9 cellular contexts compared by ENCODE assay signal in genomic region chr1:109687641-109688499, GRCh38. TPM values are rescaled to one million over a fixed set of nuclear protein-coding genes. Genes with fewer than 3 reads are reported as not detected.
DNase-seq lines count a peak whose midpoint lies in the region; ATAC-seq and TF ChIP-seq lines count a peak whose summit lies in the region.
"Had no signal": no experiment of that assay in that cellular context is flagged by ENCODE, and none has a peak within 500 bp of the region (broad histone marks: within the 10 kb centered on the region; RNA-seq: fewer than 3 reads in every experiment).

Gene GSTM1, plus strand, starts transcription at chr1:109687817. Its CDS starts 57 bp downstream, at chr1:109687874.

- peaks cover 22% of the 10 kb centered on the region for H3K4me1 Mint-ChIP-seq in activated CD4-positive, alpha-beta T cell treated with anti-CD3 and anti-CD28 coated beads, Interleukin-2, amount 10 ng/mL, durations not matched to agents 7 days and 5 days
- no peaks in the 10 kb centered on the region for H3K4me1 Mint-ChIP-seq in type B pancreatic cell (ENCODE audit: unreplicated experiment)
- no peaks in the 10 kb centered on the region for H3K4me1 Mint-ChIP-seq in WTC11

- no peaks in the 10 kb centered on the region for H3K9me3 ChIP-seq in iPS-18a (ENCODE audit: control insufficient read depth, low read depth, low read length)

- no peak within 1 kb of the TSS for H3K27ac ChIP-seq in iPS-18a (ENCODE audit: low read length)

- DNase-seq in activated T-cell treated with anti-CD3 and anti-CD28 coated beads, Interleukin-2, amount 50 U/mL, for 1 hour, result peak; percentile 89
- no peak for DNase-seq in activated T-cell treated with anti-CD3 and anti-CD28 coated beads for 4 hours
- peak; percentile 89 for DNase-seq in activated CD4-positive, alpha-beta T cell treated with anti-CD3 and anti-CD28 coated beads, Interleukin-2, amount 10 ng/mL, durations not matched to agents 7 days and 5 days
- no peak for DNase-seq in type B pancreatic cell (ENCODE audit: extremely low spot score, unreplicated experiment)
- no peak for DNase-seq in HCEC 1CT
- no peak for DNase-seq in WTC11 (ENCODE audit: low spot score)

- H3K36me3 Mint-ChIP-seq in activated CD4-positive, alpha-beta T cell treated with anti-CD3 and anti-CD28 coated beads, Interleukin-2, amount 10 ng/mL, durations not matched to agents 7 days and 5 days (ENCODE audit: low read depth), result peaks cover 14% of the 10 kb centered on the region
- no peaks in the 10 kb centered on the region for H3K36me3 Mint-ChIP-seq in type B pancreatic cell
- H3K36me3 Mint-ChIP-seq in WTC11, result no peaks in the 10 kb centered on the region

- peak within 1 kb of the TSS; percentile 36 for H3K9ac ChIP-seq in iPS-18a (ENCODE audit: low read length)

- peak within 1 kb of the TSS; percentile 66 for H3K4me3 ChIP-seq in iPS-18a (ENCODE audit: low read length)

- peak; percentile 89 for ATAC-seq in HG02943 (IDR thresholded peaks at IDR 0.05; ENCODE audit: low read depth, unreplicated experiment)
- ATAC-seq in WTC11, result no peak

- H3K9me3 Mint-ChIP-seq in activated CD4-positive, alpha-beta T cell treated with anti-CD3 and anti-CD28 coated beads, Interleukin-2, amount 10 ng/mL, durations not matched to agents 7 days and 5 days, result peaks cover 8% of the 10 kb centered on the region
- H3K9me3 Mint-ChIP-seq in type B pancreatic cell (no peaks in the 10 kb centered on the region), WTC11 (no peaks in the 10 kb centered on the region)

- H3K36me3 ChIP-seq in iPS-18a (ENCODE audit: control insufficient read depth, low read depth, low read length), result no peaks in the 10 kb centered on the region

- H3K4me1 ChIP-seq in iPS-18a (ENCODE audit: control insufficient read depth, low read depth, low read length), result no peaks in the 10 kb centered on the region

- peak; percentile 30 for TF ChIP-seq CTCF in type B pancreatic cell (conservative IDR thresholded peaks at IDR 0.05)
- no peak for TF ChIP-seq CTCF in WTC11 (IDR thresholded peaks at IDR 0.05)

- CTCF ChIA-PET in activated CD4-positive, alpha-beta T cell treated with anti-CD3 and anti-CD28 coated beads, Interleukin-2, amount 10 ng/mL, durations not matched to agents 7 days and 5 days (lab: Charles Lee), result no interaction called here
- CTCF ChIA-PET in WTC11 (lab: Charles Lee), result no interaction called here

- peak within 1 kb of the TSS; percentile 82 for H3K4me3 Mint-ChIP-seq in activated CD4-positive, alpha-beta T cell treated with anti-CD3 and anti-CD28 coated beads, Interleukin-2, amount 10 ng/mL, durations not matched to agents 7 days and 5 days
- H3K4me3 Mint-ChIP-seq in type B pancreatic cell, result peak within 1 kb of the TSS; percentile 80
- H3K4me3 Mint-ChIP-seq in WTC11, result no peak within 1 kb of the TSS

- H3K27me3 Mint-ChIP-seq in activated CD4-positive, alpha-beta T cell treated with anti-CD3 and anti-CD28 coated beads, Interleukin-2, amount 10 ng/mL, durations not matched to agents 7 days and 5 days, result no peaks in the 10 kb centered on the region
- no peaks in the 10 kb centered on the region for H3K27me3 Mint-ChIP-seq in type B pancreatic cell
- no peaks in the 10 kb centered on the region for H3K27me3 Mint-ChIP-seq in WTC11 (ENCODE audit: low read depth)

- H3K27me3 ChIP-seq in iPS-18a (ENCODE audit: control insufficient read depth, insufficient read depth, low read length), result no peaks in the 10 kb centered on the region

- POLR2A ChIA-PET in activated CD4-positive, alpha-beta T cell treated with anti-CD3 and anti-CD28 coated beads, Interleukin-2, amount 10 ng/mL, durations not matched to agents 7 days and 5 days (lab: Charles Lee), result interaction anchor here (0.6 kb wide), 1 partner anchor 145 kb away, joined by 3 read pairs; no protein-coding TSS in a partner anchor
- POLR2A ChIA-PET in WTC11 (lab: Charles Lee), result no interaction called here

- peak within 1 kb of the TSS; percentile 91 for H3K27ac Mint-ChIP-seq in activated CD4-positive, alpha-beta T cell treated with anti-CD3 and anti-CD28 coated beads, Interleukin-2, amount 10 ng/mL, durations not matched to agents 7 days and 5 days
- peak within 1 kb of the TSS; percentile 48 for H3K27ac Mint-ChIP-seq in type B pancreatic cell
- no peak within 1 kb of the TSS for H3K27ac Mint-ChIP-seq in WTC11

TF ChIP-seq in WTC11, 78 proteins besides CTCF, POLR2A, EP300 and RAD21 (continues in another document):
- TF ChIP-seq TEAD1 (CRISPR knock-in tag; IDR thresholded peaks at IDR 0.05) (no peak), FOXK1 (CRISPR knock-in tag; IDR thresholded peaks at IDR 0.05) (no peak), ZNF671 (CRISPR knock-in tag; IDR thresholded peaks at IDR 0.05) (no peak), ZNF263 (CRISPR knock-in tag; IDR thresholded peaks at IDR 0.05; ENCODE audit: low read depth) (no peak), GTF2I (CRISPR knock-in tag; conservative IDR thresholded peaks at IDR 0.05) (no peak), NFATC4 (CRISPR knock-in tag; IDR thresholded peaks at IDR 0.05) (no peak), TEAD4 (CRISPR knock-in tag; IDR thresholded peaks at IDR 0.05) (no peak), MAX (CRISPR knock-in tag; IDR thresholded peaks at IDR 0.05) (no peak)
- TF ChIP-seq, protein P1, sequence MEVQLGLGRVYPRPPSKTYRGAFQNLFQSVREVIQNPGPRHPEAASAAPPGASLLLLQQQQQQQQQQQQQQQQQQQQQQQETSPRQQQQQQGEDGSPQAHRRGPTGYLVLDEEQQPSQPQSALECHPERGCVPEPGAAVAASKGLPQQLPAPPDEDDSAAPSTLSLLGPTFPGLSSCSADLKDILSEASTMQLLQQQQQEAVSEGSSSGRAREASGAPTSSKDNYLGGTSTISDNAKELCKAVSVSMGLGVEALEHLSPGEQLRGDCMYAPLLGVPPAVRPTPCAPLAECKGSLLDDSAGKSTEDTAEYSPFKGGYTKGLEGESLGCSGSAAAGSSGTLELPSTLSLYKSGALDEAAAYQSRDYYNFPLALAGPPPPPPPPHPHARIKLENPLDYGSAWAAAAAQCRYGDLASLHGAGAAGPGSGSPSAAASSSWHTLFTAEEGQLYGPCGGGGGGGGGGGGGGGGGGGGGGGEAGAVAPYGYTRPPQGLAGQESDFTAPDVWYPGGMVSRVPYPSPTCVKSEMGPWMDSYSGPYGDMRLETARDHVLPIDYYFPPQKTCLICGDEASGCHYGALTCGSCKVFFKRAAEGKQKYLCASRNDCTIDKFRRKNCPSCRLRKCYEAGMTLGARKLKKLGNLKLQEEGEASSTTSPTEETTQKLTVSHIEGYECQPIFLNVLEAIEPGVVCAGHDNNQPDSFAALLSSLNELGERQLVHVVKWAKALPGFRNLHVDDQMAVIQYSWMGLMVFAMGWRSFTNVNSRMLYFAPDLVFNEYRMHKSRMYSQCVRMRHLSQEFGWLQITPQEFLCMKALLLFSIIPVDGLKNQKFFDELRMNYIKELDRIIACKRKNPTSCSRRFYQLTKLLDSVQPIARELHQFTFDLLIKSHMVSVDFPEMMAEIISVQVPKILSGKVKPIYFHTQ (CRISPR knock-in tag; IDR thresholded peaks at IDR 0.05), result no peak
- TF ChIP-seq, protein P2, sequence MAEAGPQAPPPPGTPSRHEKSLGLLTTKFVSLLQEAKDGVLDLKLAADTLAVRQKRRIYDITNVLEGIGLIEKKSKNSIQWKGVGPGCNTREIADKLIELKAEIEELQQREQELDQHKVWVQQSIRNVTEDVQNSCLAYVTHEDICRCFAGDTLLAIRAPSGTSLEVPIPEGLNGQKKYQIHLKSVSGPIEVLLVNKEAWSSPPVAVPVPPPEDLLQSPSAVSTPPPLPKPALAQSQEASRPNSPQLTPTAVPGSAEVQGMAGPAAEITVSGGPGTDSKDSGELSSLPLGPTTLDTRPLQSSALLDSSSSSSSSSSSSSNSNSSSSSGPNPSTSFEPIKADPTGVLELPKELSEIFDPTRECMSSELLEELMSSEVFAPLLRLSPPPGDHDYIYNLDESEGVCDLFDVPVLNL (CRISPR knock-in tag; IDR thresholded peaks at IDR 0.05; ENCODE audit: borderline replicate concordance, low read depth), result no peak
- TF ChIP-seq, protein P3, sequence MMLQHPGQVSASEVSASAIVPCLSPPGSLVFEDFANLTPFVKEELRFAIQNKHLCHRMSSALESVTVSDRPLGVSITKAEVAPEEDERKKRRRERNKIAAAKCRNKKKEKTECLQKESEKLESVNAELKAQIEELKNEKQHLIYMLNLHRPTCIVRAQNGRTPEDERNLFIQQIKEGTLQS (CRISPR knock-in tag; conservative IDR thresholded peaks at IDR 0.05), result no peak
- TF ChIP-seq, protein P4, sequence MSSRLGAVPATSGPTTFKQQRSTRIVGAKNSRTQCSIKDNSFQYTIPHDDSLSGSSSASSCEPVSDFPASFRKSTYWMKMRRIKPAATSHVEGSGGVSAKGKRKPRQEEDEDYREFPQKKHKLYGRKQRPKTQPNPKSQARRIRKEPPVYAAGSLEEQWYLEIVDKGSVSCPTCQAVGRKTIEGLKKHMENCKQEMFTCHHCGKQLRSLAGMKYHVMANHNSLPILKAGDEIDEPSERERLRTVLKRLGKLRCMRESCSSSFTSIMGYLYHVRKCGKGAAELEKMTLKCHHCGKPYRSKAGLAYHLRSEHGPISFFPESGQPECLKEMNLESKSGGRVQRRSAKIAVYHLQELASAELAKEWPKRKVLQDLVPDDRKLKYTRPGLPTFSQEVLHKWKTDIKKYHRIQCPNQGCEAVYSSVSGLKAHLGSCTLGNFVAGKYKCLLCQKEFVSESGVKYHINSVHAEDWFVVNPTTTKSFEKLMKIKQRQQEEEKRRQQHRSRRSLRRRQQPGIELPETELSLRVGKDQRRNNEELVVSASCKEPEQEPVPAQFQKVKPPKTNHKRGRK (CRISPR knock-in tag; IDR thresholded peaks at IDR 0.05; ENCODE audit: borderline replicate concordance), result no peak

RNA-seq across cellular contexts. Expression of gene GSTM1, which starts in this region (rescaled TPM):
- 10 to 100 TPM; 68.4 to 77.2 TPM for total RNA-seq in activated CD4-positive, alpha-beta T cell treated with anti-CD3 and anti-CD28 coated beads, Interleukin-2, amount 10 ng/mL, durations not matched to agents 7 days and 5 days
- 6.6 and 37.3 TPM in 2 replicates for total RNA-seq in type B pancreatic cell (ENCODE audit: low replicate concordance)
- total RNA-seq in WTC11 (2021), result not detected in 3 replicates
- total RNA-seq: pulmonary artery endothelial cell had no signal

Comparison
In these comparisons a context has a peak if more than half of its experiments do, and no peak if none do; other contexts are left out.
1. DNase-seq: peak in activated T-cell treated with anti-CD3 and anti-CD28 coated beads, Interleukin-2, amount 50 U/mL, for 1 hour (single experiment) and activated CD4-positive, alpha-beta T cell treated with anti-CD3 and anti-CD28 coated beads, Interleukin-2, amount 10 ng/mL, durations not matched to agents 7 days and 5 days (single experiment); none in activated T-cell treated with anti-CD3 and anti-CD28 coated beads for 4 hours (single experiment), type B pancreatic cell (single experiment), HCEC 1CT (single experiment) and WTC11 (single experiment).